In the genomic region with DNA sequence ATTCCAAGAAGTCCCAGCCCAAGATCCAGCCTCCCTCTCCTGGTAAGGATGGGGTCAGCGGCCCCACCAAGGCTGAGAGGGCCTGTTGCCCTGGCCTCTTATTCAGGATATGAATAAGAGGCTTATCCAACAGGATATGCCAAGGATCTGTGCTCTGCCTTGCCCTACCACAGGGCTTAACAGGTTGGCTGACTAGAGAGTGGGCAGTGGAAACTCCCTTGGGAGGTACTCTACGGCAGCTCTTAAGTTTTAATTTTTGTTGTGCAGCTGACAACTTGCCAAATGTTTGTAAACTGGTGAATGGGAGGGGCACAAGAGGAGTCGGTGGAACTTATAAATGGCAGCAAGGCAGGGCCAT, we compare ENCODE assay signal across 10 cellular contexts. TPM values are rescaled to one million over a fixed set of nuclear protein-coding genes. Genes with fewer than 3 reads are reported as not detected.
DNase-seq lines count a peak whose midpoint lies in the region; ATAC-seq, FAIRE-seq and TF ChIP-seq lines count a peak whose summit lies in the region.
"Had no signal": no experiment of that assay in that cellular context is flagged by ENCODE, and none has a peak within 500 bp of the region (broad histone marks: within the 10 kb centered on the region; RNA-seq: fewer than 3 reads in every experiment).

No MANE protein-coding gene starts in this region.

- WGBS in K562 (ENCODE audit: insufficient coverage, low coverage, missing lambda C conversion rate): 26% methylated on average over 3 of the region's 3 CpGs
- WGBS in mesodermal cell (ENCODE audit: insufficient coverage in 2 of 2), 2 experiments: 90 to 96% methylated on average over 2 to 3 of the region's 3 CpGs

- no TSS peak for BruUV-seq in K562 (replicated peaks; lab: Mats Ljungman, UMichigan)

- no peak for TF ChIP-seq EP300 in K562 (IDR thresholded peaks at IDR 0.05; ENCODE audit: low read length)

- peaks cover 99% of the 10 kb centered on the region for H3K36me3 ChIP-seq in K562 (ENCODE audit: control insufficient read depth, insufficient read depth, low read length)
- peaks cover 92% of the 10 kb centered on the region for H3K36me3 ChIP-seq in mesodermal cell (ENCODE audit: control insufficient read depth, insufficient read depth, low read length)

- ATAC-seq in K562: no peak; the same call in 1 of the 3 replicates

- H3K4me3 Mint-ChIP-seq in activated naive CD4-positive, alpha-beta T cell treated with anti-CD3 and anti-CD28 coated beads for 36 hours: no peak overlapping the region
- peak overlapping the region; percentile 41 for H3K4me3 Mint-ChIP-seq in type B pancreatic cell

- TF ChIP-seq CTCF in K562 (IDR thresholded peaks at IDR 0.05 in 2 of 3, conservative IDR thresholded peaks at IDR 0.05 in 1 of 3; ENCODE audit: insufficient read depth in 2 of 3, low read depth in 1 of 3, low read length in 3 of 3): no peak
- TF ChIP-seq CTCF in type B pancreatic cell (conservative IDR thresholded peaks at IDR 0.05): no peak

- no peaks in the 10 kb centered on the region for H3K27me3 ChIP-seq in K562 (ENCODE audit: control insufficient read depth in 2 of 2, insufficient read depth in 2 of 2, low read length in 2 of 2)
- H3K27me3 ChIP-seq: adrenal gland had no signal

- no peak for FAIRE-seq in K562 (lab: Jason Lieb, UNC)

- peaks cover 70% of the 10 kb centered on the region for H3K36me3 Mint-ChIP-seq in activated naive CD4-positive, alpha-beta T cell treated with anti-CD3 and anti-CD28 coated beads for 36 hours (ENCODE audit: low read depth)
- H3K36me3 Mint-ChIP-seq in type B pancreatic cell: peaks cover 75% of the 10 kb centered on the region

- peaks cover 43% of the 10 kb centered on the region for H3K79me2 ChIP-seq in K562 (ENCODE audit: control insufficient read depth, insufficient read depth, low read length)

- TF ChIP-seq POLR2A in K562 (conservative IDR thresholded peaks at IDR 0.05): no peak; the same call in 1 of the 2 replicates

- H3K27ac Mint-ChIP-seq in activated naive CD4-positive, alpha-beta T cell treated with anti-CD3 and anti-CD28 coated beads for 36 hours: peak overlapping the region; percentile 90
- peak overlapping the region; percentile 91 for H3K27ac Mint-ChIP-seq in type B pancreatic cell

- peaks cover 24% of the 10 kb centered on the region for H3K4me1 Mint-ChIP-seq in activated naive CD4-positive, alpha-beta T cell treated with anti-CD3 and anti-CD28 coated beads for 36 hours (ENCODE audit: low read depth)
- peaks cover 29% of the 10 kb centered on the region for H3K4me1 Mint-ChIP-seq in type B pancreatic cell (ENCODE audit: unreplicated experiment)

- H3K9ac ChIP-seq in K562 (ENCODE audit: insufficient read depth in 1 of 2, low read depth in 2 of 2, low read length in 2 of 2): peak overlapping the region in 1 of 2 experiments; percentile 49; a peak in 3 of 4 replicates

- H4K20me1 ChIP-seq in K562 (replicated peaks; ENCODE audit: control insufficient read depth, insufficient read depth, low read length): peaks cover 6% of the 10 kb centered on the region; the same call in 1 of the 2 replicates

- POLR2A ChIA-PET in K562 (lab: Yijun Ruan, JAX): interaction anchor here (0.7 to 9.7 kb wide), 13 partner anchors 9 to 130 kb away, joined by 3 to 99 read pairs (median 7); partner anchors contain the start of genes GPATCH3 and PIGV

- H3K9me3 ChIP-seq in K562 (replicated peaks; ENCODE audit: control insufficient read depth, insufficient read depth, low read depth, low read length): no peaks in the 10 kb centered on the region
- no peaks in the 10 kb centered on the region for H3K9me3 ChIP-seq in mesodermal cell (ENCODE audit: control insufficient read depth, low read length)
- H3K9me3 ChIP-seq: adrenal gland had no signal

- peaks cover 21 to 22% of the 10 kb centered on the region in 2 experiments for H3K4me1 ChIP-seq in K562 (replicated peaks in 1 of 2; ENCODE audit: control insufficient read depth in 2 of 2, insufficient read depth in 2 of 2, low read length in 2 of 2)
- peaks cover 45% of the 10 kb centered on the region for H3K4me1 ChIP-seq in mesodermal cell (ENCODE audit: control insufficient read depth, insufficient read depth, low read length, poor library complexity, severe bottlenecking)

- H3K27ac ChIP-seq in K562 (ENCODE audit: extremely low read depth, low read depth, low read length) (peak overlapping the region; percentile 76), mesodermal cell (ENCODE audit: low read depth, low read length, severe bottlenecking) (peak overlapping the region; percentile 89)

- no peak overlapping the region for H2AFZ ChIP-seq in K562 (ENCODE audit: low read depth, low read length)

- H3K4me3 ChIP-seq in K562 (no peak overlapping the region), mesodermal cell (ENCODE audit: extremely low read depth, insufficient read depth, low read length, poor library complexity, severe bottlenecking) (no peak overlapping the region)
- H3K4me3 ChIP-seq: adrenal gland had no signal

- H3K4me2 ChIP-seq in K562 (ENCODE audit: insufficient read depth, low read length): peak overlapping the region; percentile 67

- no peaks in the 10 kb centered on the region for H3K27me3 Mint-ChIP-seq in activated naive CD4-positive, alpha-beta T cell treated with anti-CD3 and anti-CD28 coated beads for 36 hours (ENCODE audit: low read depth)
- no peaks in the 10 kb centered on the region for H3K27me3 Mint-ChIP-seq in type B pancreatic cell

- intact Hi-C loops in activated naive CD4-positive, alpha-beta T cell treated with anti-CD3 and anti-CD28 coated beads for 36 hours (cut with micrococcal nuclease): loop anchor here (2.0 kb wide), 1 partner anchor 16 kb away; the partner anchor contains the start of gene PIGV
- intact Hi-C loops in K562 (cut with micrococcal nuclease): no loop called here

- no peak for TF ChIP-seq RAD21 in K562 (CRISPR knock-in tag; conservative IDR thresholded peaks at IDR 0.05 in 1 of 2, IDR thresholded peaks at IDR 0.05 in 1 of 2)

- no peaks in the 10 kb centered on the region for H3K9me3 Mint-ChIP-seq in activated naive CD4-positive, alpha-beta T cell treated with anti-CD3 and anti-CD28 coated beads for 36 hours
- no peaks in the 10 kb centered on the region for H3K9me3 Mint-ChIP-seq in type B pancreatic cell

- H3K9me1 ChIP-seq in K562 (ENCODE audit: control insufficient read depth, insufficient read depth, low read length): no peaks in the 10 kb centered on the region

- in situ Hi-C loops in K562 (cut with MboI): no loop called here

- CTCF ChIA-PET in activated naive CD4-positive, alpha-beta T cell treated with anti-CD3 and anti-CD28 coated beads for 36 hours (lab: Charles Lee): interaction anchor here (0.5 kb wide), 1 partner anchor 162 kb away, joined by 3 read pairs; no protein-coding TSS in a partner anchor
- CTCF ChIA-PET in K562 (lab: Yijun Ruan, JAX; ENCODE audit: low intra/inter-chr PET ratio): interaction anchor here (1.6 kb wide), 1 partner anchor 169 kb away, joined by 3 read pairs; no protein-coding TSS in a partner anchor

- no peak for DNase-seq in activated naive CD4-positive, alpha-beta T cell treated with anti-CD3 and anti-CD28 coated beads for 36 hours
- no peak for DNase-seq in activated naive CD4-positive, alpha-beta T cell (lab: John Stamatoyannopoulos, UW)
- DNase-seq in K562 (ENCODE audit: extremely low read depth in 1 of 4, low spot score in 3 of 4) (no peak), type B pancreatic cell (ENCODE audit: extremely low spot score, unreplicated experiment) (no peak), ureter (ENCODE audit: low spot score) (no peak), NCI-H69 (lab: John Stamatoyannopoulos, UW) (no peak), NCI-H446 (lab: John Stamatoyannopoulos, UW) (no peak)
- DNase-seq: hippocampal formation had no signal

RNA-seq across cellular contexts. Expression of gene PIGV, which starts 16.5 kb away (rescaled TPM):
- 10 to 100 TPM; 10.6 to 11.2 TPM for total RNA-seq in activated naive CD4-positive, alpha-beta T cell treated with anti-CD3 and anti-CD28 coated beads for 36 hours
- total RNA-seq in K562 (2011; cell fraction: chromatin; rRNA removed; ENCODE audit: low replicate concordance): 20.0 and 33.4 TPM in 2 replicates
- 34.2 and 35.1 TPM in 2 replicates for total RNA-seq in K562 (2011; cell fraction: nucleolus; rRNA removed)
- total RNA-seq in K562 (2011; cell fraction: nucleoplasm; rRNA removed): 38.2 and 47.9 TPM in 2 replicates
- total RNA-seq in K562 (2014; rRNA removed): 8.4 and 11.3 TPM in 2 replicates
- total RNA-seq in K562 (2014; rRNA removed; fragmentation: Illumina TruSeq; extraction: Trizol): 11.0 and 11.1 TPM in 2 replicates
- 12.0 and 12.2 TPM in 2 replicates for total RNA-seq in K562 (2015; rRNA removed; fragmentation: Illumina TruSeq; extraction: Trizol)
- 11.2 and 14.7 TPM in 2 replicates for total RNA-seq in K562 (2021)
- 21.8 and 25.5 TPM in 2 replicates for polyA plus RNA-seq in K562 (2011; rRNA removed)
- polyA plus RNA-seq in K562 (2011; cell fraction: cytosol; rRNA removed): 27.4 and 41.1 TPM in 2 replicates
- polyA plus RNA-seq in K562 (2011; cell fraction: nucleus; rRNA removed): 33.7 and 36.0 TPM in 2 replicates
- 14.0 and 14.4 TPM in 2 replicates for polyA plus RNA-seq in K562 (2012)
- 10.8 and 12.7 TPM in 2 replicates for polyA plus RNA-seq in K562 (2014; fragmentation: Illumina TruSeq; extraction: Trizol)
- 10 to 100 TPM; 11.3 to 11.7 TPM for polyA plus RNA-seq in K562 (2014; fragmentation: Nextera tagmentation; extraction: Ambion mirVana)
- 9.3 and 9.4 TPM in 2 replicates for polyA plus RNA-seq in K562 (2014; rRNA removed)
- polyA minus RNA-seq in K562 (2011; rRNA and poly(A)+ RNA removed): 21.7 and 27.4 TPM in 2 replicates
- 8.1 and 9.8 TPM in 2 replicates for polyA minus RNA-seq in K562 (2011; cell fraction: cytosol; rRNA and poly(A)+ RNA removed)
- 10.8 and 16.6 TPM in 2 replicates for polyA minus RNA-seq in K562 (2011; cell fraction: nucleus; rRNA and poly(A)+ RNA removed)
- 9.0 TPM for polyA plus RNA-seq in mesodermal cell (2013, experiment 1 of 2)
- polyA plus RNA-seq in mesodermal cell (2013, experiment 2 of 2): 9.2 TPM
- total RNA-seq in type B pancreatic cell (ENCODE audit: low replicate concordance): 13.3 and 15.3 TPM in 2 replicates
- 17.0 TPM for total RNA-seq in ureter

RNA-seq across cellular contexts. Expression of gene ZDHHC18, which starts 55.2 kb away (rescaled TPM):
- 10 to 100 TPM; 37.3 to 39.0 TPM for total RNA-seq in activated naive CD4-positive, alpha-beta T cell treated with anti-CD3 and anti-CD28 coated beads for 36 hours
- total RNA-seq in K562 (2011; cell fraction: chromatin; rRNA removed; ENCODE audit: low replicate concordance): 27.0 and 63.1 TPM in 2 replicates
- 34.0 and 36.3 TPM in 2 replicates for total RNA-seq in K562 (2011; cell fraction: nucleolus; rRNA removed)
- 42.0 and 65.9 TPM in 2 replicates for total RNA-seq in K562 (2011; cell fraction: nucleoplasm; rRNA removed)
- 8.2 and 12.4 TPM in 2 replicates for total RNA-seq in K562 (2014; rRNA removed)
- 9.5 and 15.5 TPM in 2 replicates for total RNA-seq in K562 (2014; rRNA removed; fragmentation: Illumina TruSeq; extraction: Trizol)
- 13.3 and 15.8 TPM in 2 replicates for total RNA-seq in K562 (2015; rRNA removed; fragmentation: Illumina TruSeq; extraction: Trizol)
- 27.4 and 28.9 TPM in 2 replicates for total RNA-seq in K562 (2021)
- 31.6 and 51.2 TPM in 2 replicates for polyA plus RNA-seq in K562 (2011; rRNA removed)
- 57.8 and 57.9 TPM in 2 replicates for polyA plus RNA-seq in K562 (2011; cell fraction: cytosol; rRNA removed)
- polyA plus RNA-seq in K562 (2011; cell fraction: nucleus; rRNA removed): 92.6 and 97.0 TPM in 2 replicates
- 20.4 and 29.5 TPM in 2 replicates for polyA plus RNA-seq in K562 (2012)
- polyA plus RNA-seq in K562 (2014; fragmentation: Illumina TruSeq; extraction: Trizol): 31.0 and 35.6 TPM in 2 replicates
- under 1 TPM; 0.42 to 0.45 TPM for polyA plus RNA-seq in K562 (2014; fragmentation: Nextera tagmentation; extraction: Ambion mirVana)
- 23.7 and 27.8 TPM in 2 replicates for polyA plus RNA-seq in K562 (2014; rRNA removed)
- polyA minus RNA-seq in K562 (2011; rRNA and poly(A)+ RNA removed): 22.2 and 27.6 TPM in 2 replicates
- 25.9 and 31.9 TPM in 2 replicates for polyA minus RNA-seq in K562 (2011; cell fraction: cytosol; rRNA and poly(A)+ RNA removed)
- polyA minus RNA-seq in K562 (2011; cell fraction: nucleus; rRNA and poly(A)+ RNA removed): 9.8 and 16.1 TPM in 2 replicates
- polyA plus RNA-seq in mesodermal cell (2013, experiment 1 of 2): 29.2 TPM
- 32.6 TPM for polyA plus RNA-seq in mesodermal cell (2013, experiment 2 of 2)
- total RNA-seq in type B pancreatic cell (ENCODE audit: low replicate concordance): 29.7 and 40.7 TPM in 2 replicates
- 21.0 TPM for total RNA-seq in ureter
